In the genomic region with DNA sequence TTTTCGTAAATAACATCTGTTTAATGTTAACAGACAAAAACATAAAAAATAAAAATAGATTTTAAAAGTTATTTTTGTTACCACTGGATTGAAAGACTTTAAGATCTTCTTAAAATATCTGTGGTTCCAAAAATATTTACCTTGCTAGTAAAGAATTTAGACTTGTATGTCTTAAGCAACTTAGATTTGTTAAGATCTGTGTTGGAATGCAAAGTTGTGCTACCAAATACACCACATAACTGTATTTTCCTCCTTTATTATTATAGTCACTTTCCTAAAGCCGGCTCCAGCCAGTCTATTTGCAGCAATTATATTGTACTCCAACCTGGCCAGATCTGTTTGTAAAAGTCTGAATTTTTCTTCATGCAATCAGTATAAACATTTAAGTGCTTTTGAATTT, we compare ENCODE assay signal across 27 cellular contexts.
DNase-seq lines count a peak whose midpoint lies in the region; ATAC-seq, FAIRE-seq and TF ChIP-seq lines count a peak whose summit lies in the region.
"Had no signal": no experiment of that assay in that cellular context is flagged by ENCODE, and none has a peak within 500 bp of the region (broad histone marks: within the 10 kb centered on the region; RNA-seq: fewer than 3 reads in every experiment).

No MANE protein-coding gene starts in this region.

- H3K4me3 Mint-ChIP-seq in HFFc6: no peak overlapping the region
- H3K4me3 Mint-ChIP-seq in osteocyte (ENCODE audit: unreplicated experiment): no peak overlapping the region
- H3K4me3 Mint-ChIP-seq: CD8-positive, alpha-beta memory T cell; H9 had no signal

- H3K27ac Mint-ChIP-seq in HFFc6: peak overlapping the region; percentile 24
- H3K27ac Mint-ChIP-seq in osteocyte (ENCODE audit: unreplicated experiment): peak overlapping the region; percentile 39
- H3K27ac Mint-ChIP-seq: CD8-positive, alpha-beta memory T cell had no signal

- ATAC-seq in GM18870 (IDR thresholded peaks at IDR 0.05; ENCODE audit: unreplicated experiment): no peak

- H3K9me3 Mint-ChIP-seq in HFFc6: no peaks in the 10 kb centered on the region
- no peaks in the 10 kb centered on the region for H3K9me3 Mint-ChIP-seq in osteocyte (ENCODE audit: unreplicated experiment)
- H3K9me3 Mint-ChIP-seq: CD8-positive, alpha-beta memory T cell; H9 had no signal

- H3K27me3 Mint-ChIP-seq in HFFc6 (ENCODE audit: insufficient read depth): no peaks in the 10 kb centered on the region; the same call in 1 of the 2 replicates
- no peaks in the 10 kb centered on the region for H3K27me3 Mint-ChIP-seq in osteocyte (ENCODE audit: unreplicated experiment)

- no peaks in the 10 kb centered on the region for H3K36me3 ChIP-seq in Peyer's patch
- no peaks in the 10 kb centered on the region for H3K36me3 ChIP-seq in osteoblast (ENCODE audit: insufficient read depth, low read length)

- peaks cover 90% of the 10 kb centered on the region for H3K79me2 ChIP-seq in osteoblast (ENCODE audit: insufficient read depth, low read length)

- H3K36me3 Mint-ChIP-seq in HFFc6 (ENCODE audit: low read depth) (peaks cover 15% of the 10 kb centered on the region; the same call in 1 of the 2 replicates), osteocyte (ENCODE audit: unreplicated experiment) (peaks cover 4% of the 10 kb centered on the region)
- H3K36me3 Mint-ChIP-seq: CD8-positive, alpha-beta memory T cell had no signal

- TF ChIP-seq CTCF in HFFc6 (IDR thresholded peaks at IDR 0.05) (no peak), osteocyte (IDR thresholded peaks at IDR 0.05) (no peak), Peyer's patch (IDR thresholded peaks at IDR 0.05) (no peak), osteoblast (IDR thresholded peaks at IDR 0.05; ENCODE audit: extremely low read depth, low read depth, low read length) (no peak)

- peaks cover 12% of the 10 kb centered on the region for H4K20me1 ChIP-seq in osteoblast (ENCODE audit: insufficient read depth, low read length)

- H3K27ac ChIP-seq in Peyer's patch (no peak overlapping the region), osteoblast (ENCODE audit: low read depth, low read length) (no peak overlapping the region)
- H3K27ac ChIP-seq: C4-2B, GM23248, PC-9, RWPE1, SK-N-MC had no signal

- H3K4me1 ChIP-seq in Peyer's patch: no peaks in the 10 kb centered on the region
- H3K4me1 ChIP-seq in osteoblast (ENCODE audit: insufficient read depth, low read length): peaks cover 4% of the 10 kb centered on the region

- DNase-seq in HFFc6 (peak; percentile 6), osteocyte (ENCODE audit: extremely low spot score, unreplicated experiment) (no peak), Peyer's patch (no peak), osteoblast (ENCODE audit: insufficient read length, low spot score, missing footprints) (no peak), dermis blood vessel endothelial cell (no peak)
- DNase-seq: ACHN; AML-193; Calu3; CD8-positive, alpha-beta memory T cell; DMS153; EL; GF-D8; H9; KG1; NCI-H1092; NCI-H1436; NCI-H187 treated with DMSO at 0.1 percent for 48 hours; NCI-H2227 treated with DMSO at 0.1 percent for 48 hours; NCI-H510A; PC-9; SHP77 treated with DMSO at 0.1 percent for 48 hours had no signal

- H3K9me3 ChIP-seq in Peyer's patch (no peaks in the 10 kb centered on the region), osteoblast (ENCODE audit: low read depth, low read length) (no peaks in the 10 kb centered on the region)

- no peaks in the 10 kb centered on the region for H3K27me3 ChIP-seq in Peyer's patch
- no peaks in the 10 kb centered on the region for H3K27me3 ChIP-seq in osteoblast (ENCODE audit: insufficient read depth, low read length)

- H3K4me3 ChIP-seq in Peyer's patch: no peak overlapping the region
- no peak overlapping the region for H3K4me3 ChIP-seq in osteoblast (ENCODE audit: insufficient read depth, low read length)
- H3K4me3 ChIP-seq: GM23248, PC-9, SK-N-MC had no signal

- no peak overlapping the region for H2AFZ ChIP-seq in osteoblast (ENCODE audit: low read length)
- H2AFZ ChIP-seq: GM23248, PC-9 had no signal

- TF ChIP-seq POLR2A in Peyer's patch (IDR thresholded peaks at IDR 0.05): no peak

- H3K4me2 ChIP-seq in osteoblast (ENCODE audit: insufficient read depth, low read length): no peak overlapping the region
- H3K4me2 ChIP-seq: PC-9 had no signal

- FAIRE-seq in endometrium (lab: Jason Lieb, UNC): peak; percentile 91

- peaks cover 66% of the 10 kb centered on the region for H3K4me1 Mint-ChIP-seq in HFFc6 (ENCODE audit: low read depth)
- peaks cover 19% of the 10 kb centered on the region for H3K4me1 Mint-ChIP-seq in osteocyte (ENCODE audit: unreplicated experiment)
- H3K4me1 Mint-ChIP-seq: CD8-positive, alpha-beta memory T cell had no signal
